ENCODE assay signal across 36 cellular contexts in the genomic region with DNA sequence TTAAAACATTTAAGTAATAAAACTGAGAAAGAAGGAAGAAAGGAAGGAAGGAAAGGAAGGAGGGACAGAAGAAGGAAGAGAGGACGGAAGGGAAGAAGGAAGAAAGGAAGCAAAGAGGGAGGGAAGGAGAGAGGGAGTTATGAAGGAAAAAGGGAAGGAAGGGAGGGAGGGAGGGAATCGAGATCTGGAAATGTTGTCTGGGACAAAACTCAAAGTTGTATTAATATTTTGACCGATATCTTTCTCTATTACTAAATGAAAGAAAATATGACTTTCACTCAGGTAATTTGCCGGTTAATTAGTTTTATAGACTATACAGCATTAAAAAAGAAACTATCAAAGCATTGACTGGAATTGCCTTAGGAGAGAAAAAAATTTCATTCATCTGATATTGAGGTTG. TPM values are rescaled to one million over a fixed set of nuclear protein-coding genes. Genes with fewer than 3 reads are reported as not detected.
"Had no signal": no experiment of that assay in that cellular context is flagged by ENCODE, and none has a peak within 500 bp of the region (broad histone marks: within the 10 kb centered on the region; RNA-seq: fewer than 3 reads in every experiment).

No MANE protein-coding gene starts in this region.

- H3K9me3 ChIP-seq: MG63 had no signal

- H3K36me3 ChIP-seq: MG63 had no signal

- DNase-seq: Karpas-422, Kasumi-1, MG63, MM.1S, MV-4-11, NCI-H1048, NCI-H1092, NCI-H1092 treated with DMSO at 0.1 percent for 48 hours, NCI-H1105, NCI-H1417 treated with DMSO at 0.1 percent for 48 hours, NCI-H1436, NCI-H1436 treated with DMSO at 0.1 percent for 48 hours, NCI-H146, NCI-H1694, NCI-H1694 treated with DMSO at 0.1 percent for 48 hours, NCI-H187, NCI-H187 treated with DMSO at 0.1 percent for 48 hours, NCI-H1930, NCI-H2029, NCI-H2029 treated with DMSO at 0.1 percent for 48 hours, NCI-H2081, NCI-H2081 treated with DMSO at 0.1 percent for 48 hours, NCI-H2107, NCI-H2171, NCI-H2171 treated with DMSO at 0.1 percent for 48 hours, NCI-H2227 treated with DMSO at 0.1 percent for 48 hours, NCI-H226, NCI-H345, NCI-H446, NCI-H510A, NCI-H510A treated with DMSO at 0.1 percent for 48 hours, NCI-H524 had no signal

- H3K4me3 ChIP-seq: MG63 had no signal

RNA-seq across cellular contexts. Expression of a gene that starts 44.4 kb away (rescaled TPM):
- total RNA-seq: LHCN-M2, M059J, MCF 10A, NCI-H460 had no signal
